8 cellular contexts compared by ENCODE assay signal in the genomic region with DNA sequence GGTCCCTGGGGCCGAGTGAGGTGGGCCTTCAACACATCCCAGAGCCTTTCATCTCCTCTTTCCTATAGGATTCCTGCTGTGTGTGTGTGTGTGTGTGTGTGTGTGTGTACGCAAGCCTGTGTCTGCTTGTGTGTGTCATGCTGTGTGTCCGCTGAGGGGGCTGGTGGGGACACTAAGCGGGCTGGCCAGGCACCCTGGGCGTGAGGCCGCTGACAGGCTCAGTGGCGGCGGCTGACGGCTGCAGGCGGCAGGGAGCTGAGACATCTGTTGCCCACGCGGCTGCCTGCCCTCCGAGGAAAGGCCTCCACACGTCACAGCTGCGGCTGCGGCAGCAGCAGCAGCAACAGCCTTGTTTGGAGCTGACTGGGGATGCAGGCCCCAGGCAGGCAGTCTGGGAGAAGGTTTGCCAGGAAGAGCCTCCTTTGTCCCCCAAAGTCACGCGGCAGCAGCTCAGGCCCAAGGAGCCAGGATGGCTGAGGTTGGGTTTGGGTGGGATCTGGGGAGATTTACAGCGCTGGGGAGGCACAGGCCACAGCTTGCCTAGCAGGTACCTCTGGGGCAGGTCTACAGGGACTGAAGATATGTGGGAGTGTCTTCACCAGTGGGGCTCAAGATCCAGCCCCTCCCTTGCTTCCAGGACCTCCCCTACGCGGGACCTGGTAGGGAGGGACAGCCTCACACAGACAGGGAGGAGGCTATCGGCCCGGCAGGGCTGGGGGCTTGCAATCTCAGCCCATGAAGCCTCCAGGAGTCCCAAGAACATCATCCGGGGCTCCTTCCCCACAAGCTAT. TPM values are rescaled to one million over a fixed set of nuclear protein-coding genes. Genes with fewer than 3 reads are reported as not detected.
DNase-seq lines count a peak whose midpoint lies in the region; ATAC-seq and TF ChIP-seq lines count a peak whose summit lies in the region.

No MANE protein-coding gene starts in this region.

- peak overlapping the region; percentile 15 for H2BK120ac ChIP-seq in trophoblast cell (ENCODE audit: insufficient read depth, low read length, poor library complexity)

- H4K12ac ChIP-seq in trophoblast cell (ENCODE audit: low read depth, low read length), result no peak overlapping the region

- H3K23ac ChIP-seq in trophoblast cell (ENCODE audit: low read length), result no peak overlapping the region

- H2AK5ac ChIP-seq in trophoblast cell (ENCODE audit: low read length), result no peak overlapping the region

- no CpG with 5 or more reads among the region's 24 CpGs for WGBS in trophoblast cell (ENCODE audit: extremely low coverage, insufficient coverage, insufficient read length)

- H3K79me1 ChIP-seq in trophoblast cell (ENCODE audit: low read length), result peaks cover 13% of the 10 kb centered on the region

- H4K8ac ChIP-seq in trophoblast cell (ENCODE audit: low read depth, low read length), result no peak overlapping the region

- H3K4ac ChIP-seq in trophoblast cell (ENCODE audit: low read depth, low read length), result peak overlapping the region; percentile 1

- peaks cover 7% of the 10 kb centered on the region for H3K79me2 ChIP-seq in trophoblast cell (ENCODE audit: control insufficient read depth, insufficient read depth, low read length, poor library complexity)

- no peak overlapping the region for H4K91ac ChIP-seq in trophoblast cell (ENCODE audit: low read depth, low read length)

- no peaks in the 10 kb centered on the region for H3K9me3 ChIP-seq in trophoblast cell (ENCODE audit: insufficient read depth, low read depth, low read length)

- TF ChIP-seq CTCF in fibroblast of villous mesenchyme (IDR thresholded peaks at IDR 0.05; ENCODE audit: insufficient read depth, low read depth, low read length), result no peak

- H3K4me3 ChIP-seq in fibroblast of villous mesenchyme (ENCODE audit: low read depth, low read length), result peak overlapping the region; percentile 71
- no peak overlapping the region for H3K4me3 ChIP-seq in trophoblast cell (ENCODE audit: low read depth, low read length)

- no peak overlapping the region for H2AFZ ChIP-seq in trophoblast cell (ENCODE audit: insufficient read depth, low read length, poor library complexity)

- H3K4me1 ChIP-seq in trophoblast cell (ENCODE audit: control insufficient read depth in 1 of 2, insufficient read depth in 2 of 2, low read length in 2 of 2), result peaks cover 15 to 30% of the 10 kb centered on the region in 2 experiments

- ATAC-seq in GM18517 (IDR thresholded peaks at IDR 0.05; ENCODE audit: unreplicated experiment) (no peak), HG03521 (IDR thresholded peaks at IDR 0.05; ENCODE audit: unreplicated experiment) (no peak), GM21528 (IDR thresholded peaks at IDR 0.05; ENCODE audit: low FRiP score, unreplicated experiment) (no peak)

- peak; percentile 78 for DNase-seq in DMS 273 (lab: John Stamatoyannopoulos, UW; ENCODE audit: unreplicated experiment)
- DNase-seq in T1000 (lab: John Stamatoyannopoulos, UW), result peak; percentile 29
- peak; percentile 96 for DNase-seq in fibroblast of villous mesenchyme (ENCODE audit: low read depth)
- DNase-seq in trophoblast cell, result no peak
- no peak for DNase-seq in NCI-H345 treated with DMSO at 0.1 percent for 48 hours (lab: John Stamatoyannopoulos, UW; ENCODE audit: unreplicated experiment)

- H2BK12ac ChIP-seq in trophoblast cell (ENCODE audit: low read length), result no peak overlapping the region

- no peak overlapping the region for H3K18ac ChIP-seq in trophoblast cell (ENCODE audit: low read length)

- H3K14ac ChIP-seq in trophoblast cell (ENCODE audit: low read length), result no peak overlapping the region

- H3K36me3 ChIP-seq in trophoblast cell (ENCODE audit: control insufficient read depth in 1 of 2, insufficient read depth in 2 of 2, low read length in 2 of 2), result peaks cover 0 to 6% of the 10 kb centered on the region in 2 experiments

- no peaks in the 10 kb centered on the region for H3K27me3 ChIP-seq in trophoblast cell (ENCODE audit: insufficient read depth, low read length)

- H2BK5ac ChIP-seq in trophoblast cell (ENCODE audit: low read depth, low read length, poor library complexity), result no peak overlapping the region

- no peak overlapping the region for H3K27ac ChIP-seq in trophoblast cell (ENCODE audit: low read depth, low read length)

- no peak overlapping the region for H3K4me2 ChIP-seq in trophoblast cell (ENCODE audit: low read length)

- H3K9ac ChIP-seq in trophoblast cell (ENCODE audit: low read length), result no peak overlapping the region

RNA-seq across cellular contexts. Expression of a gene that starts 1.8 kb away (rescaled TPM):
- total RNA-seq in fibroblast of villous mesenchyme, result 42.8 and 97.2 TPM in 2 replicates
- polyA plus RNA-seq in trophoblast cell (2013), result 15.8 and 16.7 TPM in 2 replicates

RNA-seq across cellular contexts. Expression of a gene that starts 31.6 kb away (rescaled TPM):
- 161 and 191 TPM in 2 replicates for total RNA-seq in fibroblast of villous mesenchyme
- 31.5 and 32.0 TPM in 2 replicates for polyA plus RNA-seq in trophoblast cell (2013)

RNA-seq across cellular contexts. Expression of a gene that starts 34.9 kb away (rescaled TPM):
- 6.8 and 16.4 TPM in 2 replicates for total RNA-seq in fibroblast of villous mesenchyme
- polyA plus RNA-seq in trophoblast cell (2013), result 0.26 and 0.28 TPM in 2 replicates

Comparison
In these comparisons a context has a peak if more than half of its experiments do, and no peak if none do; other contexts are left out.
1. DNase-seq: peak in DMS 273 (single experiment), T1000 (single experiment) and fibroblast of villous mesenchyme (single experiment); none in trophoblast cell (0 of 2) and NCI-H345 treated with DMSO at 0.1 percent for 48 hours (single experiment).